19 cellular contexts compared by ENCODE assay signal in genomic region chr7:47355684-47356083, GRCh38.
A peak's percentile ranks its signal among the peaks of the same experiment; 100 is the strongest.
DNase-seq lines count a peak whose midpoint lies in the region; ATAC-seq and TF ChIP-seq lines count a peak whose summit lies in the region.
"Had no signal": no experiment of that assay in that cellular context is flagged by ENCODE, and none has a peak within 500 bp of the region (broad histone marks: within the 10 kb centered on the region; RNA-seq: fewer than 3 reads in every experiment).

No MANE protein-coding gene starts in this region.

- H3F3A ChIP-seq in SK-N-SH (replicated peaks; ENCODE audit: insufficient read depth) = no peaks in the 10 kb centered on the region

- peaks cover 65% of the 10 kb centered on the region for H4K20me1 ChIP-seq in SK-N-SH (ENCODE audit: insufficient read depth)

- no peak for TF ChIP-seq CTCF in SK-N-SH (IDR thresholded peaks at IDR 0.05)
- no peak for TF ChIP-seq CTCF in parathyroid adenoma (IDR thresholded peaks at IDR 0.05)
- no peak for TF ChIP-seq CTCF in osteocyte (IDR thresholded peaks at IDR 0.05)
- no peak for TF ChIP-seq CTCF in CD8-positive, alpha-beta T cell (IDR thresholded peaks at IDR 0.05)

- no peak for TF ChIP-seq RAD21 in SK-N-SH (IDR thresholded peaks at IDR 0.05; ENCODE audit: low read length)

- no peak for TF ChIP-seq EP300 in SK-N-SH (IDR thresholded peaks at IDR 0.05; ENCODE audit: borderline replicate concordance in 1 of 2, low read depth in 1 of 2, low read length in 1 of 2)

- CTCF ChIA-PET in SK-N-SH (lab: Yijun Ruan, JAX) = interaction anchor here (0.7 to 2.0 kb wide), 4 partner anchors 29 to 101 kb away, joined by 3 to 4 read pairs (median 4); no protein-coding TSS in a partner anchor
- CTCF ChIA-PET in CD8-positive, alpha-beta T cell (lab: Charles Lee) = no interaction called here

- no peaks in the 10 kb centered on the region for H3K9me3 Mint-ChIP-seq in osteocyte (ENCODE audit: unreplicated experiment)
- H3K9me3 Mint-ChIP-seq in CD8-positive, alpha-beta T cell = no peaks in the 10 kb centered on the region

- H3K4me3 Mint-ChIP-seq in osteocyte (ENCODE audit: unreplicated experiment) = no peak overlapping the region
- no peak overlapping the region for H3K4me3 Mint-ChIP-seq in CD8-positive, alpha-beta T cell

- intact Hi-C loops in left colon (cut with DNase I, micrococcal nuclease) = no loop called here
- intact Hi-C loops in CD8-positive, alpha-beta T cell (cut with DNase I, micrococcal nuclease) = no loop called here

- peaks cover 0 to 14% of the 10 kb centered on the region in 2 experiments for H3K36me3 ChIP-seq in SK-N-SH (replicated peaks in 1 of 2; ENCODE audit: control insufficient read depth in 1 of 2, insufficient read depth in 2 of 2, low read length in 1 of 2)
- H3K36me3 ChIP-seq in parathyroid adenoma (ENCODE audit: control insufficient read depth, insufficient read depth, low read length) = no peaks in the 10 kb centered on the region
- no peaks in the 10 kb centered on the region for H3K36me3 ChIP-seq in CD8-positive, alpha-beta T cell (ENCODE audit: insufficient read depth, low read length)

- ATAC-seq in SK-N-SH treated with all-trans-retinoic acid at 6 μM for 48 hours (no peak), left colon (peak; percentile 14)
- no peak for ATAC-seq in CD8-positive, alpha-beta T cell
- ATAC-seq: Panc1 had no signal

- H3K27me3 Mint-ChIP-seq in osteocyte (ENCODE audit: unreplicated experiment) = no peaks in the 10 kb centered on the region
- H3K27me3 Mint-ChIP-seq in CD8-positive, alpha-beta T cell (ENCODE audit: low read depth) = no peaks in the 10 kb centered on the region

- H3K9me2 ChIP-seq in SK-N-SH = no peaks in the 10 kb centered on the region

- 99% methylated on average over 5 of the region's 5 CpGs for WGBS in SK-N-SH (ENCODE audit: low lambda C conversion rate)

- H3K9me3 ChIP-seq in SK-N-SH (no peaks in the 10 kb centered on the region), parathyroid adenoma (ENCODE audit: control insufficient read depth, low read length) (no peaks in the 10 kb centered on the region)
- H3K9me3 ChIP-seq in CD8-positive, alpha-beta T cell (ENCODE audit: low read length) = no peaks in the 10 kb centered on the region
- H3K9me3 ChIP-seq: BLaER1 treated with 17β-estradiol and CSF1 and Interleukin-3, amounts not matched to agents 10 nM and 100 nM; MG63 had no signal

- H3K4me1 ChIP-seq in SK-N-SH (ENCODE audit: control insufficient read depth in 1 of 2, insufficient read depth in 2 of 2, low read depth in 1 of 2, low read length in 1 of 2) (peaks cover 0 to 16% of the 10 kb centered on the region in 2 experiments; a peak in 1 of 4 replicates), parathyroid adenoma (peaks cover 13% of the 10 kb centered on the region)
- H3K4me1 ChIP-seq in CD8-positive, alpha-beta T cell (ENCODE audit: insufficient read depth, low read length) = no peaks in the 10 kb centered on the region

- no peak overlapping the region for H3K27ac Mint-ChIP-seq in osteocyte (ENCODE audit: unreplicated experiment)
- no peak overlapping the region for H3K27ac Mint-ChIP-seq in CD8-positive, alpha-beta T cell

- H3K27me3 ChIP-seq in SK-N-SH (ENCODE audit: insufficient read depth) (no peaks in the 10 kb centered on the region), parathyroid adenoma (ENCODE audit: control insufficient read depth, insufficient read depth, low read length) (no peaks in the 10 kb centered on the region)
- H3K27me3 ChIP-seq in CD8-positive, alpha-beta T cell (ENCODE audit: insufficient read depth, low read length) = no peaks in the 10 kb centered on the region
- H3K27me3 ChIP-seq: BLaER1 treated with 17β-estradiol and CSF1 and Interleukin-3, amounts not matched to agents 10 nM and 100 nM; MG63 had no signal

- H3K9ac ChIP-seq in SK-N-SH = no peak overlapping the region
- no peak overlapping the region for H3K9ac ChIP-seq in parathyroid adenoma
- H3K9ac ChIP-seq: BLaER1 treated with 17β-estradiol and CSF1 and Interleukin-3, amounts not matched to agents 10 nM and 100 nM had no signal

- DNase-seq in SK-N-SH = peak; percentile 60
- no peak for DNase-seq in left colon
- DNase-seq in stimulated activated CD4-positive, alpha-beta T cell treated with anti-CD3 and anti-CD28 coated beads, Interleukin-15, amount 100 ng/mL, for 24 hours = no peak
- DNase-seq in osteocyte (ENCODE audit: extremely low spot score, unreplicated experiment) = no peak
- DNase-seq in CD8-positive, alpha-beta T cell = no peak
- DNase-seq in NCI-H1417 (lab: John Stamatoyannopoulos, UW) = no peak
- DNase-seq: COR-L47, HCEC 1CT, MG63, NCI-H1105, NCI-H187 treated with DMSO at 0.1 percent for 48 hours, NCI-H2171, NCI-H774, SIG-M5 had no signal

- H3K4me3 ChIP-seq in SK-N-SH (ENCODE audit: low read depth in 2 of 2, low read length in 1 of 2) = no peak overlapping the region
- H3K4me3 ChIP-seq in parathyroid adenoma (ENCODE audit: low read depth, low read length) = no peak overlapping the region
- no peak overlapping the region for H3K4me3 ChIP-seq in CD8-positive, alpha-beta T cell (ENCODE audit: low read depth, low read length)
- H3K4me3 ChIP-seq: BLaER1 treated with 17β-estradiol and CSF1 and Interleukin-3, amounts not matched to agents 10 nM and 100 nM; MG63 had no signal

- no peak overlapping the region for H3K4me2 ChIP-seq in SK-N-SH
- peak overlapping the region; percentile 39 for H3K4me2 ChIP-seq in parathyroid adenoma (ENCODE audit: low read length)
- H3K4me2 ChIP-seq: BLaER1 treated with 17β-estradiol and CSF1 and Interleukin-3, amounts not matched to agents 10 nM and 100 nM had no signal

- H3K36me3 Mint-ChIP-seq in osteocyte (ENCODE audit: unreplicated experiment) = peaks cover 2% of the 10 kb centered on the region
- no peaks in the 10 kb centered on the region for H3K36me3 Mint-ChIP-seq in CD8-positive, alpha-beta T cell

- peaks cover 14% of the 10 kb centered on the region for H3K4me1 Mint-ChIP-seq in osteocyte (ENCODE audit: unreplicated experiment)
- H3K4me1 Mint-ChIP-seq in CD8-positive, alpha-beta T cell (ENCODE audit: low read depth) = no peaks in the 10 kb centered on the region

- H3K27ac ChIP-seq in SK-N-SH (ENCODE audit: low read depth in 2 of 2, low read length in 1 of 2) (no peak overlapping the region), parathyroid adenoma (no peak overlapping the region)
- H3K27ac ChIP-seq in CD8-positive, alpha-beta T cell (ENCODE audit: low read depth, low read length) = no peak overlapping the region
- H3K27ac ChIP-seq: 22Rv1; BLaER1 treated with 17β-estradiol and CSF1 and Interleukin-3, amounts not matched to agents 10 nM and 100 nM had no signal

- H3K79me2 ChIP-seq in SK-N-SH (ENCODE audit: insufficient read depth) (peaks cover 20% of the 10 kb centered on the region; the same call in 1 of the 2 replicates), parathyroid adenoma (peaks cover 36% of the 10 kb centered on the region)

- POLR2A ChIA-PET in SK-N-SH (lab: Yijun Ruan, JAX) = no interaction called here
- POLR2A ChIA-PET in CD8-positive, alpha-beta T cell (lab: Charles Lee) = no interaction called here

- H2AFZ ChIP-seq in SK-N-SH (ENCODE audit: low read depth) (no peak overlapping the region), parathyroid adenoma (no peak overlapping the region)

TF ChIP-seq in SK-N-SH, 30 proteins besides CTCF, POLR2A, EP300 and RAD21 (continues in another document):
- TF ChIP-seq NRF1 (IDR thresholded peaks at IDR 0.05; ENCODE audit: low read depth, low read length) (no peak), MEF2A (IDR thresholded peaks at IDR 0.05; ENCODE audit: borderline replicate concordance, low read depth) (no peak), RFX5 (IDR thresholded peaks at IDR 0.05; ENCODE audit: low read length) (no peak), RCOR1 (IDR thresholded peaks at IDR 0.05; ENCODE audit: low read length) (no peak), MAX (IDR thresholded peaks at IDR 0.05; ENCODE audit: low read depth) (no peak), JUND (IDR thresholded peaks at IDR 0.05) (no peak)

TF ChIP-seq in SK-N-SH treated with all-trans-retinoic acid at 6 μM for 48 hours, 23 proteins besides CTCF, POLR2A, EP300 and RAD21:
- TF ChIP-seq ZNF565 (CRISPR knock-in tag; conservative IDR thresholded peaks at IDR 0.05; ENCODE audit: low read depth) (no peak), PATZ1 (CRISPR knock-in tag; IDR thresholded peaks at IDR 0.05; ENCODE audit: borderline replicate concordance) (no peak)
